29 cellular contexts compared by ENCODE assay signal in the genomic region with DNA sequence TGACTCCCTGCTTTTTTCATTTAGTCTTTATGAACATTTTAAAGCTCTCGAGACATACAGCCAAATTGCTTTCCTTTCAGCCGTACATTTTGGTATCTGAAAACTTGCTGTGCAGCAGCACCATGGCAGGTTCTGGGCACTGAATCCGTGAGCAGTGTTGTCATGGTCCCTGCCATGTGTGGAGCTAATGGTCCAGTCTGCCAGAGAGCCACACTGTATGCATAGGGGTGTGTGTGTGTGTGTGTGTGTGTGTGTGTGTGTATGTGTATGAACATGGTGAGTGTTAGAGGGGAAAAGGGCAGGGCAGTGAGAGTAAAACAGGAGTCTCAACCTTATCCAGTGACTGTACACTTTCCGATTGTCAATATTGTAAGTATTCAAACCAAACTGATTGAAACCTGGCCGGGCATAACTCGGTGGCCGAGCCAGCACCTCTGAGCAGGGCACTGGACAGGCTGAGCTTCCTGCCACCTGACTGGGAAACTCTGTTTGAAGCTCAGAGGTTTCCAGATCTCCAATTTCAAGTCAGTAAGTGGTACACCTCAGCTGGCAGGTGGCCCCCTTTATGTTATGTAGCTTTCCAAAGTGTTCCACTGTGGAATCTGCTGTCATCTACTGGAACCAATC.
DNase-seq lines count a peak whose midpoint lies in the region; ATAC-seq and TF ChIP-seq lines count a peak whose summit lies in the region.
"Had no signal": no experiment of that assay in that cellular context is flagged by ENCODE, and none has a peak within 500 bp of the region (broad histone marks: within the 10 kb centered on the region; RNA-seq: fewer than 3 reads in every experiment).

No MANE protein-coding gene starts in this region.

- H3K4me3 ChIP-seq in testis, result no peak overlapping the region
- H3K4me3 ChIP-seq: A549, GM23338, HAP-1 had no signal

- H3K27me3 ChIP-seq in testis, result no peaks in the 10 kb centered on the region

- H3K9me3 Mint-ChIP-seq in naive B cell, result peaks cover 0 to 2% (median 0%) of the 10 kb centered on the region in 7 donors
- H3K9me3 Mint-ChIP-seq in stimulated activated memory B cell treated with anti-CD40 and anti-IgM and Interleukin-4, amounts not matched to agents 10 μg/mL and 1 μg/mL and 100 μg/mL, for 72 hours, result no peaks in the 10 kb centered on the region
- H3K9me3 Mint-ChIP-seq: CD8-positive, alpha-beta T cell; HFFc6 had no signal

- no peak for TF ChIP-seq CTCF in testis (IDR thresholded peaks at IDR 0.05)

- 78 to 90% methylated on average over 7 of the region's 7 CpGs for WGBS in testis, 2 donors

- no peak overlapping the region for H3K4me3 Mint-ChIP-seq in T-helper 17 cell
- no peak overlapping the region for H3K4me3 Mint-ChIP-seq in naive B cell
- H3K4me3 Mint-ChIP-seq in stimulated activated memory B cell treated with anti-CD40 and anti-IgM and Interleukin-4, amounts not matched to agents 10 μg/mL and 1 μg/mL and 100 μg/mL, for 72 hours, result no peak overlapping the region
- H3K4me3 Mint-ChIP-seq: CD8-positive, alpha-beta T cell; GM23338; HFFc6 had no signal

- H3K27ac Mint-ChIP-seq in T-helper 17 cell, result peak overlapping the region; percentile 21
- H3K27ac Mint-ChIP-seq in naive B cell, result peak overlapping the region in 4 of 6 donors; percentile 13 to 40 (median 20)
- peak overlapping the region; percentile 22 for H3K27ac Mint-ChIP-seq in stimulated activated memory B cell treated with anti-CD40 and anti-IgM and Interleukin-4, amounts not matched to agents 10 μg/mL and 1 μg/mL and 100 μg/mL, for 72 hours
- H3K27ac Mint-ChIP-seq: CD8-positive, alpha-beta T cell; GM23338; HFFc6 had no signal

- no peaks in the 10 kb centered on the region for H3K36me3 ChIP-seq in testis (ENCODE audit: low read depth, missing control alignments)
- H3K36me3 ChIP-seq: HAP-1 had no signal

- peaks cover 14% of the 10 kb centered on the region for H3K36me3 Mint-ChIP-seq in T-helper 17 cell (ENCODE audit: low read depth)
- H3K36me3 Mint-ChIP-seq in naive B cell, result peaks cover 0 to 10% of the 10 kb centered on the region in 2 donors
- H3K36me3 Mint-ChIP-seq in stimulated activated memory B cell treated with anti-CD40 and anti-IgM and Interleukin-4, amounts not matched to agents 10 μg/mL and 1 μg/mL and 100 μg/mL, for 72 hours, result peaks cover 8% of the 10 kb centered on the region

- H3K27me3 Mint-ChIP-seq in T-helper 17 cell, result no peaks in the 10 kb centered on the region
- no peaks in the 10 kb centered on the region for H3K27me3 Mint-ChIP-seq in naive B cell
- no peaks in the 10 kb centered on the region for H3K27me3 Mint-ChIP-seq in stimulated activated memory B cell treated with anti-CD40 and anti-IgM and Interleukin-4, amounts not matched to agents 10 μg/mL and 1 μg/mL and 100 μg/mL, for 72 hours

- peaks cover 5% of the 10 kb centered on the region for H3K4me1 ChIP-seq in testis
- H3K4me1 ChIP-seq: A549, Caco-2 had no signal

- in situ Hi-C loops in G401 (cut with HindIII; ENCODE audit: low sequenced_read_pairs), result no loop called here

- H3K4me1 Mint-ChIP-seq in T-helper 17 cell, result peaks cover 2% of the 10 kb centered on the region
- peaks cover 0 to 8% (median 0%) of the 10 kb centered on the region in 3 donors for H3K4me1 Mint-ChIP-seq in naive B cell
- H3K4me1 Mint-ChIP-seq in stimulated activated memory B cell treated with anti-CD40 and anti-IgM and Interleukin-4, amounts not matched to agents 10 μg/mL and 1 μg/mL and 100 μg/mL, for 72 hours, result no peaks in the 10 kb centered on the region

- no peak for ATAC-seq in T-helper 17 cell
- no peak for ATAC-seq in naive B cell (ENCODE audit: low read depth in 2 of 2)
- ATAC-seq in stimulated activated memory B cell treated with anti-CD40 and anti-IgM and Interleukin-4, amounts not matched to agents 10 μg/mL and 1 μg/mL and 100 μg/mL, for 72 hours, result no peak
- no peak for ATAC-seq in HG03354 (IDR thresholded peaks at IDR 0.05; ENCODE audit: poor library complexity, severe bottlenecking, unreplicated experiment)
- ATAC-seq in Right ventricle myocardium superior (ENCODE audit: poor library complexity), result no peak
- ATAC-seq: A549; CD8-positive, alpha-beta T cell; GM23338; Panc1 had no signal

- TF ChIP-seq POLR2A in testis (IDR thresholded peaks at IDR 0.05), result no peak

- DNase-seq in G401 (ENCODE audit: low spot score) (peak; percentile 30), T-helper 17 cell (no peak), naive B cell (no peak), putamen (ENCODE audit: low spot score) (no peak), testis (no peak), Right ventricle myocardium superior (no peak)
- DNase-seq: Caco-2; CD8-positive, alpha-beta T cell; EL; GF-D8; HFFc6; Karpas-422; NCI-H1092; NCI-H1417 treated with DMSO at 0.1 percent for 48 hours; NCI-H1694 treated with DMSO at 0.1 percent for 48 hours; NCI-H2081; NCI-H226; NCI-H510A; NCI-H69; SIG-M5; SK-N-SH had no signal

- no peak overlapping the region for H3K27ac ChIP-seq in testis
- H3K27ac ChIP-seq: A549, HL-60, RWPE1 had no signal

- H3K9me3 ChIP-seq in T-helper 17 cell (ENCODE audit: control insufficient read depth, low read length, poor library complexity, severe bottlenecking) (no peaks in the 10 kb centered on the region), testis (no peaks in the 10 kb centered on the region)
- H3K9me3 ChIP-seq: A549, Caco-2, HAP-1, SK-N-SH had no signal

- intact Hi-C loops in testis (cut with DNase I; ENCODE audit: low total_unique reads), result no loop called here
- intact Hi-C loops in Right ventricle myocardium superior (cut with DNase I), result no loop called here
